In the genomic region with DNA sequence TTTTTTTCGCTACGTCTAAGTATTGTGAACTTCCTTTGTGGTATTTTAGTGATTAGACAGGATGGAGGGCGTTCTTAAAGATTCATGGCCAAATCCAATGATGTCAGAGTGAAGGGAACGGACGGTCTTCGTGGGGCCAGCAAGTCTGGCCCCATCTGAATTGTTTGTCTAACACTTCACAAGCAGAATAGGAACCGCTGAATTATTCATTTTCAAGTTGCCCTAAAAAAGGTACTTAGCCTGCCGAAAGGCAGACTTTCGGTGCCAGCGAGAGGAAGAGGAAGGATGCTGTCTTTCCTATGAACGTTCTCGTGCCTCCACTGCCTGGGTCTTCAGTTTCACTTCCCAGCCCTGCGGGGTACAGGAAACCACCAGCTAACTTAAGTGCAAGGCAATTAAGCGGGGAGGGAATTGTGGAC, we compare ENCODE assay signal across 12 cellular contexts.
DNase-seq lines count a peak whose midpoint lies in the region; ATAC-seq and TF ChIP-seq lines count a peak whose summit lies in the region.
"Had no signal": no experiment of that assay in that cellular context is flagged by ENCODE, and none has a peak within 500 bp of the region (broad histone marks: within the 10 kb centered on the region; RNA-seq: fewer than 3 reads in every experiment).

No MANE protein-coding gene starts in this region.

- H3K4me3 ChIP-seq in CD4-positive, alpha-beta memory T cell (ENCODE audit: low read length in 2 of 2) = no peak overlapping the region
- H3K4me3 ChIP-seq in SK-N-MC (no peak overlapping the region), lung (no peak overlapping the region)

- ATAC-seq in lung (ENCODE audit: insufficient read depth, low FRiP score) (peak; percentile 27), GM19351 (IDR thresholded peaks at IDR 0.05; ENCODE audit: unreplicated experiment) (no peak)

- H3K4me3 Mint-ChIP-seq in CD4-positive, alpha-beta memory T cell = peak overlapping the region; percentile 25 to 74 (median 57)
- H3K4me3 Mint-ChIP-seq: central memory CD8-positive, alpha-beta T cell had no signal

- WGBS in lung, 2 donors = 7 to 37% methylated on average over 14 of the region's 14 CpGs

- H3K4me1 ChIP-seq in CD4-positive, alpha-beta memory T cell (ENCODE audit: insufficient read depth, low read length) = peaks cover 8% of the 10 kb centered on the region
- H3K4me1 ChIP-seq in lung (ENCODE audit: control insufficient read depth in 2 of 2, insufficient read depth in 2 of 2, low read length in 2 of 2) = peaks cover 0 to 3% of the 10 kb centered on the region in 2 donors

- H3K9me3 ChIP-seq in CD4-positive, alpha-beta memory T cell (ENCODE audit: control insufficient read depth in 1 of 2, low read length in 2 of 2) = no peaks in the 10 kb centered on the region
- H3K9me3 ChIP-seq in SK-N-MC (ENCODE audit: low read depth, low read length) (no peaks in the 10 kb centered on the region), lung (ENCODE audit: control insufficient read depth in 2 of 2, insufficient read depth in 1 of 2, low read length in 1 of 2) (no peaks in the 10 kb centered on the region)

- POLR2A ChIA-PET in CD4-positive, alpha-beta memory T cell (lab: Charles Lee; ENCODE audit: partially characterized antibody) = no interaction called here

- no peak for DNase-seq in CD4-positive, alpha-beta memory T cell
- DNase-seq in GM19240 (ENCODE audit: insufficient read length, low spot score) (peak; percentile 16), SK-N-MC (ENCODE audit: low read depth, low spot score) (peak; percentile 56), lung (ENCODE audit: low spot score) (no peak), inferior parietal cortex (ENCODE audit: extremely low spot score) (no peak), SW 1271 (lab: John Stamatoyannopoulos, UW) (no peak), T-helper 9 cell (no peak)
- DNase-seq: activated CD8-positive, alpha-beta memory T cell treated with anti-CD3 and anti-CD28 coated beads, Interleukin-2, amount 50 U/mL, for 48 hours; mesenchymal stem cell; stimulated activated CD4-positive, alpha-beta T cell treated with anti-CD3 and anti-CD28 coated beads, Interleukin-12 subunit alpha, Interleukin-12 subunit beta, amount 100 ng/mL, for 4 hours had no signal

- no peaks in the 10 kb centered on the region for H3K27me3 ChIP-seq in CD4-positive, alpha-beta memory T cell (ENCODE audit: insufficient read depth, low read length)
- H3K27me3 ChIP-seq in lung (ENCODE audit: control insufficient read depth, insufficient read depth) = no peaks in the 10 kb centered on the region

- H3K27ac ChIP-seq in CD4-positive, alpha-beta memory T cell (ENCODE audit: low read depth, low read length) = no peak overlapping the region
- no peak overlapping the region for H3K27ac ChIP-seq in SK-N-MC
- H3K27ac ChIP-seq in lung (ENCODE audit: low read depth in 1 of 2, low read length in 1 of 2) = no peak overlapping the region

- H3K9ac ChIP-seq in SK-N-MC (ENCODE audit: insufficient read length) = no peak overlapping the region

- intact Hi-C loops in CD4-positive, alpha-beta memory T cell (cut with micrococcal nuclease) = no loop called here

- no peaks in the 10 kb centered on the region for H3K27me3 Mint-ChIP-seq in CD4-positive, alpha-beta memory T cell
- H3K27me3 Mint-ChIP-seq: central memory CD8-positive, alpha-beta T cell had no signal

- peaks cover 7 to 12% (median 8%) of the 10 kb centered on the region in 4 donors for H3K4me1 Mint-ChIP-seq in CD4-positive, alpha-beta memory T cell

- peaks cover 9 to 11% of the 10 kb centered on the region in 2 donors for H3K36me3 Mint-ChIP-seq in CD4-positive, alpha-beta memory T cell

- TF ChIP-seq CTCF in lung (IDR thresholded peaks at IDR 0.05; ENCODE audit: control extremely low read depth, extremely low read depth) = no peak

- H3K27ac Mint-ChIP-seq in CD4-positive, alpha-beta memory T cell = peak overlapping the region in 6 of 7 donors; percentile 3 to 80 (median 56)

- H3K36me3 ChIP-seq in CD4-positive, alpha-beta memory T cell (ENCODE audit: insufficient read depth, low read length) = no peaks in the 10 kb centered on the region
- H3K36me3 ChIP-seq in SK-N-MC (ENCODE audit: insufficient read depth, low read length) = no peaks in the 10 kb centered on the region
- peaks cover 0 to 5% of the 10 kb centered on the region in 2 donors for H3K36me3 ChIP-seq in lung (ENCODE audit: control insufficient read depth in 2 of 2, insufficient read depth in 2 of 2, low read length in 2 of 2)

- CTCF ChIA-PET in CD4-positive, alpha-beta memory T cell (lab: Charles Lee; ENCODE audit: partially characterized antibody) = interaction anchor here (1.1 kb wide), 1 partner anchor 9 kb away, joined by 5 read pairs; no protein-coding TSS in a partner anchor

- H3K9me3 Mint-ChIP-seq in CD4-positive, alpha-beta memory T cell = no peaks in the 10 kb centered on the region
- H3K9me3 Mint-ChIP-seq: central memory CD8-positive, alpha-beta T cell had no signal

Comparison
In these comparisons a context has a peak if more than half of its experiments do, and no peak if none do; other contexts are left out.
1. DNase-seq: peak in GM19240 (single experiment) and SK-N-MC (single experiment); none in CD4-positive, alpha-beta memory T cell (0 of 5), lung (single experiment), inferior parietal cortex (single experiment), SW 1271 (0 of 2) and T-helper 9 cell (single experiment).